Comparison of ENCODE assay signal across 33 cellular contexts in genomic region chr3:8979262-8979661, GRCh38.
"Had no signal": no experiment of that assay in that cellular context is flagged by ENCODE, and none has a peak within 500 bp of the region (broad histone marks: within the 10 kb centered on the region; RNA-seq: fewer than 3 reads in every experiment).

No MANE protein-coding gene starts in this region.

- H3K4me1 ChIP-seq: body of pancreas, gastroesophageal sphincter had no signal

- H3K4me1 Mint-ChIP-seq: activated CD4-positive, alpha-beta T cell treated with anti-CD3 and anti-CD28 coated beads for 36 hours; activated CD8-positive, alpha-beta memory T cell treated with anti-CD3 and anti-CD28 coated beads, Interleukin-2, amount 10 ng/mL, durations not matched to agents 7 days and 5 days; T-helper 17 cell had no signal

- H3K27ac ChIP-seq: body of pancreas, epithelial cell of prostate, gastroesophageal sphincter, heart right ventricle, hepatocyte had no signal

- H3K4me3 ChIP-seq: body of pancreas, gastroesophageal sphincter, heart right ventricle, hepatocyte had no signal

- H3K27ac Mint-ChIP-seq: activated CD4-positive, alpha-beta memory T cell treated with anti-CD3 and anti-CD28 coated beads for 36 hours; activated CD4-positive, alpha-beta T cell treated with anti-CD3 and anti-CD28 coated beads for 36 hours; activated CD4-positive, alpha-beta T cell treated with anti-CD3 and anti-CD28 coated beads, Interleukin-2, amount 10 ng/mL, durations not matched to agents 24 days and 14 days; activated CD8-positive, alpha-beta memory T cell treated with anti-CD3 and anti-CD28 coated beads, Interleukin-2, amount 10 ng/mL, durations not matched to agents 7 days and 5 days; activated CD8-positive, alpha-beta T cell treated with anti-CD3 and anti-CD28 coated beads, Interleukin-2, amount 10 ng/mL, durations not matched to agents 7 days and 5 days; activated naive CD8-positive, alpha-beta T cell; activated T-helper 1 cell treated with anti-CD3 and anti-CD28 coated beads, Interleukin-12 subunit alpha, Interleukin-12 subunit beta, Interleukin-2, Interleukin-4 antibody, amounts not matched to agents 30 ng/mL and 10 ng/mL and 1 ng/mL, durations not matched to agents 14 hours and 24 hours and 36 hours; activated T-helper 2 cell treated with anti-CD3 and anti-CD28 coated beads, Interferon-gamma antibody, Interleukin-2, Interleukin-4, amounts not matched to agents 10 μg/mL and 5 μg/mL and 100 μg/mL, durations not matched to agents 14 hours and 24 hours and 36 hours; effector memory CD8-positive, alpha-beta T cell; T-helper 17 cell; T-helper 2 cell treated with Interferon-gamma antibody and Interleukin-4, amounts not matched to agents 5 μg/mL and 100 μg/mL, for 36 hours had no signal

- ATAC-seq: activated CD4-positive, alpha-beta T cell treated with anti-CD3 and anti-CD28 coated beads for 36 hours; activated CD8-positive, alpha-beta memory T cell treated with anti-CD3 and anti-CD28 coated beads, Interleukin-2, amount 10 ng/mL, durations not matched to agents 7 days and 5 days; activated CD8-positive, alpha-beta T cell treated with anti-CD3 and anti-CD28 coated beads, Interleukin-2, amount 10 ng/mL, durations not matched to agents 7 days and 5 days; body of pancreas; effector memory CD8-positive, alpha-beta T cell; gastroesophageal sphincter; heart right ventricle; T-helper 17 cell had no signal

- H3K36me3 Mint-ChIP-seq: activated CD4-positive, alpha-beta memory T cell treated with anti-CD3 and anti-CD28 coated beads for 36 hours; activated CD8-positive, alpha-beta memory T cell treated with anti-CD3 and anti-CD28 coated beads, Interleukin-2, amount 10 ng/mL, durations not matched to agents 7 days and 5 days; activated naive CD8-positive, alpha-beta T cell had no signal

- DNase-seq: activated CD4-positive, alpha-beta memory T cell treated with anti-CD3 and anti-CD28 coated beads for 36 hours; activated CD4-positive, alpha-beta T cell treated with anti-CD3 and anti-CD28 coated beads for 36 hours; activated CD4-positive, alpha-beta T cell treated with anti-CD3 and anti-CD28 coated beads, Interleukin-2, amount 10 ng/mL, durations not matched to agents 24 days and 14 days; activated CD4-positive, CD25-positive, alpha-beta regulatory T cell; activated CD4-positive, CD25-positive, alpha-beta regulatory T cell treated with anti-CD3 and anti-CD28 coated beads, Interleukin-2, amount 50 U/mL, for 72 hours; activated CD8-positive, alpha-beta memory T cell treated with anti-CD3 and anti-CD28 coated beads, Interleukin-2, amount 10 ng/mL, durations not matched to agents 7 days and 5 days; activated CD8-positive, alpha-beta memory T cell treated with anti-CD3 and anti-CD28 coated beads, Interleukin-2, amount 50 U/mL, for 4 hours; activated CD8-positive, alpha-beta T cell treated with anti-CD3 and anti-CD28 coated beads, Interleukin-2, amount 10 ng/mL, durations not matched to agents 7 days and 5 days; activated gamma-delta T cell; activated naive CD4-positive, alpha-beta T cell; activated naive CD4-positive, alpha-beta T cell treated with anti-CD3 and anti-CD28 coated beads, Interleukin-2, amount 50 U/mL, for 16 hours; activated T-cell treated with anti-CD3 and anti-CD28 coated beads, Interleukin-2, amount 50 U/mL, for 1 hour; activated T-cell treated with anti-CD3 and anti-CD28 coated beads, Interleukin-2, amount 50 U/mL, for 48 hours; amygdala; aorta; body of pancreas; caudate nucleus; cortex of kidney; dermis blood vessel endothelial cell; effector CD4-positive, alpha-beta T cell; effector memory CD8-positive, alpha-beta T cell; foreskin melanocyte; heart right ventricle; T-helper 1 cell; T-helper 17 cell; T1000 had no signal

- H3K4me3 Mint-ChIP-seq: activated CD4-positive, alpha-beta memory T cell treated with anti-CD3 and anti-CD28 coated beads for 36 hours; activated CD4-positive, alpha-beta T cell treated with anti-CD3 and anti-CD28 coated beads for 36 hours; activated CD4-positive, alpha-beta T cell treated with anti-CD3 and anti-CD28 coated beads, Interleukin-2, amount 10 ng/mL, durations not matched to agents 24 days and 14 days; activated CD8-positive, alpha-beta memory T cell treated with anti-CD3 and anti-CD28 coated beads, Interleukin-2, amount 10 ng/mL, durations not matched to agents 7 days and 5 days; activated CD8-positive, alpha-beta T cell treated with anti-CD3 and anti-CD28 coated beads, Interleukin-2, amount 10 ng/mL, durations not matched to agents 7 days and 5 days; activated naive CD8-positive, alpha-beta T cell; activated T-helper 1 cell treated with anti-CD3 and anti-CD28 coated beads, Interleukin-12 subunit alpha, Interleukin-12 subunit beta, Interleukin-2, Interleukin-4 antibody, amounts not matched to agents 30 ng/mL and 10 ng/mL and 1 ng/mL, durations not matched to agents 14 hours and 24 hours and 36 hours; effector memory CD8-positive, alpha-beta T cell; T-helper 17 cell; T-helper 2 cell treated with Interferon-gamma antibody and Interleukin-4, amounts not matched to agents 5 μg/mL and 100 μg/mL, for 36 hours had no signal

- H3K9me3 Mint-ChIP-seq: activated CD4-positive, alpha-beta T cell treated with anti-CD3 and anti-CD28 coated beads, Interleukin-2, amount 10 ng/mL, durations not matched to agents 24 days and 14 days; activated T-helper 1 cell treated with anti-CD3 and anti-CD28 coated beads, Interleukin-12 subunit alpha, Interleukin-12 subunit beta, Interleukin-2, Interleukin-4 antibody, amounts not matched to agents 30 ng/mL and 10 ng/mL and 1 ng/mL, durations not matched to agents 14 hours and 24 hours and 36 hours; activated T-helper 2 cell treated with anti-CD3 and anti-CD28 coated beads, Interferon-gamma antibody, Interleukin-2, Interleukin-4, amounts not matched to agents 10 μg/mL and 5 μg/mL and 100 μg/mL, durations not matched to agents 14 hours and 24 hours and 36 hours; effector memory CD8-positive, alpha-beta T cell; T-helper 2 cell treated with Interferon-gamma antibody and Interleukin-4, amounts not matched to agents 5 μg/mL and 100 μg/mL, for 36 hours had no signal

- H3K36me3 ChIP-seq: gastroesophageal sphincter, heart right ventricle had no signal
